In genomic region chr10:24501312-24501711, GRCh38 we compare ENCODE assay signal across 25 cellular contexts.
"Had no signal": no experiment of that assay in that cellular context is flagged by ENCODE, and none has a peak within 500 bp of the region (broad histone marks: within the 10 kb centered on the region; RNA-seq: fewer than 3 reads in every experiment).

No MANE protein-coding gene starts in this region.

- H3K36me3 ChIP-seq: colonic mucosa, left lung had no signal

- H3K4me3 ChIP-seq: colonic mucosa, dorsolateral prefrontal cortex, esophagus squamous epithelium, gastrocnemius medialis, heart right ventricle, left lung, lower lobe of right lung, mucosa of descending colon had no signal

- H3K27me3 ChIP-seq: colonic mucosa, esophagus squamous epithelium, gastrocnemius medialis, heart right ventricle, left lung had no signal

- ATAC-seq: gastrocnemius medialis, heart right ventricle, left cardiac atrium, left lung, left ventricle myocardium superior, lower lobe of right lung, mucosa of descending colon had no signal

- H3K27ac ChIP-seq: colonic mucosa, dorsolateral prefrontal cortex, esophagus squamous epithelium, gastrocnemius medialis, heart right ventricle, left lung, lower lobe of right lung had no signal

- DNase-seq: colonic mucosa; dermis blood vessel endothelial cell; dorsolateral prefrontal cortex; effector CD4-positive, alpha-beta T cell; effector memory CD4-positive, alpha-beta T cell; esophagus squamous epithelium; foreskin fibroblast; foreskin melanocyte; gastrocnemius medialis; glutamatergic neuron; head of caudate nucleus; heart right ventricle; hypothalamus; immature natural killer cell; islet precursor cell; kidney; kidney glomerular epithelial cell; left cardiac atrium; left lung; left ventricle myocardium superior; lower lobe of right lung; mesenchymal stem cell; mucosa of descending colon; naive B cell had no signal

- FAIRE-seq: endothelial cell of umbilical vein, kidney had no signal

- H3K4me1 ChIP-seq: colonic mucosa had no signal

- H3K9me3 ChIP-seq: colonic mucosa, esophagus squamous epithelium, gastrocnemius medialis, heart right ventricle, left lung, lower lobe of right lung, mucosa of descending colon had no signal
